Comparison of ENCODE assay signal across 1 cellular context in the genomic region with DNA sequence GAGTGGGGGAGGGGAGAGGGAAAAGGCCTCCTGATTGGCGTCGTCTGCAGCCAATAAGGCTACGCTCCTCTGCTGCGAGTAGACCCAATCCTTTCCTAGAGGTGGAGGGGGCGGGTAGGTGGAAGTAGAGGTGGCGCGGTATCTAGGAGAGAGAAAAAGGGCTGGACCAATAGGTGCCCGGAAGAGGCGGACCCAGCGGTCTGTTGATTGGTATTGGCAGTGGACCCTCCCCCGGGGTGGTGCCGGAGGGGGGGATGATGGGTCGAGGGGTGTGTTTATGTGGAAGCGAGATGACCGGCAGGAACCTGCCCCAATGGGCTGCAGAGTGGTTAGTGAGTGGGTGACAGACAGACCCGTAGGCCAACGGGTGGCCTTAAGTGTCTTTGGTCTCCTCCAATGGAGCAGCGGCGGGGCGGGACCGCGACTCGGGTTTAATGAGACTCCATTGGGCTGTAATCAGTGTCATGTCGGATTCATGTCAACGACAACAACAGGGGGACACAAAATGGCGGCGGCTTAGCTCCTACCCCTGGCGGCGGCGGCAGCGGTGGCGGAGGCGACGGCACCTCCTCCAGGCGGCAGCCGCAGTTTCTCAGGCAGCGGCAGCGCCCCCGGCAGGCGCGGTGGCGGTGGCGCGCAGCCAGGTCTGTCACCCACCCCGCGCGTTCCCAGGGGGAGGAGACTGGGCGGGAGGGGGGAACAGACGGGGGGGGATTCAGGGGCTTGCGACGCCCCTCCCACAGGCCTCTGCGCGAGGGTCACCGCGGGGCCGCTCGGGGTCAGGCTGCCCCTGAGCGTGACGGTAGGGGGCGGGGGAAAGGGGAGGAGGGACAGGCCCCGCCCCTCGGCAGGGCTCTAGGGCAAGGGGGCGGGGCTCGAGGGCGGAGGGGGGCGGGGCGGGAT.
TF ChIP-seq lines count a peak whose summit lies in the region.

Gene KAT6B (plus strand): TSS at position 459 of the 903 bp plus-strand sequence. CDS start 16,258 bp downstream, outside the sequence.

TF ChIP-seq in K562, 482 proteins besides CTCF, POLR2A, EP300 and RAD21 (continued from another document and continues in another):
- TF ChIP-seq ZNF644 (tag; IDR thresholded peaks at IDR 0.05; ENCODE audit: low read depth), result no peak; the same call in 1 of the 2 replicates
- no peak for TF ChIP-seq CC2D1A (IDR thresholded peaks at IDR 0.05)
- peak; percentile 84 for TF ChIP-seq GABPB1 (CRISPR knock-in tag; IDR thresholded peaks at IDR 0.05)
- peak; percentile 68 for TF ChIP-seq RBM22 (IDR thresholded peaks at IDR 0.05; ENCODE audit: low read depth, low read length, poor library complexity, severe bottlenecking)
- TF ChIP-seq, protein P1, sequence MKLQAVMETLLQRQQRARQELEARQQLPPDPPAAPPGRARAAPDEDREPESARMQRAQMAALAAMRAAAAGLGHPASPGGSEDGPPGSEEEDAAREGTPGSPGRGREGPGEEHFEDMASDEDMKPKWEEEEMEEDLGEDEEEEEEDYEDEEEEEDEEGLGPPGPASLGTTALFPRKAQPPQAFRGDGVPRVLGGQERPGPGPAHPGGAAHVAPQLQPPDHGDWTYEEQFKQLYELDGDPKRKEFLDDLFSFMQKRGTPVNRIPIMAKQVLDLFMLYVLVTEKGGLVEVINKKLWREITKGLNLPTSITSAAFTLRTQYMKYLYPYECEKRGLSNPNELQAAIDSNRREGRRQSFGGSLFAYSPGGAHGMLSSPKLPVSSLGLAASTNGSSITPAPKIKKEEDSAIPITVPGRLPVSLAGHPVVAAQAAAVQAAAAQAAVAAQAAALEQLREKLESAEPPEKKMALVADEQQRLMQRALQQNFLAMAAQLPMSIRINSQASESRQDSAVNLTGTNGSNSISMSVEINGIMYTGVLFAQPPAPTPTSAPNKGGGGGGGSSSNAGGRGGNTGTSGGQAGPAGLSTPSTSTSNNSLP (IDR thresholded peaks at IDR 0.05; ENCODE audit: borderline replicate concordance, low read depth, low read length), result peak; percentile 95
- TF ChIP-seq, protein P2, sequence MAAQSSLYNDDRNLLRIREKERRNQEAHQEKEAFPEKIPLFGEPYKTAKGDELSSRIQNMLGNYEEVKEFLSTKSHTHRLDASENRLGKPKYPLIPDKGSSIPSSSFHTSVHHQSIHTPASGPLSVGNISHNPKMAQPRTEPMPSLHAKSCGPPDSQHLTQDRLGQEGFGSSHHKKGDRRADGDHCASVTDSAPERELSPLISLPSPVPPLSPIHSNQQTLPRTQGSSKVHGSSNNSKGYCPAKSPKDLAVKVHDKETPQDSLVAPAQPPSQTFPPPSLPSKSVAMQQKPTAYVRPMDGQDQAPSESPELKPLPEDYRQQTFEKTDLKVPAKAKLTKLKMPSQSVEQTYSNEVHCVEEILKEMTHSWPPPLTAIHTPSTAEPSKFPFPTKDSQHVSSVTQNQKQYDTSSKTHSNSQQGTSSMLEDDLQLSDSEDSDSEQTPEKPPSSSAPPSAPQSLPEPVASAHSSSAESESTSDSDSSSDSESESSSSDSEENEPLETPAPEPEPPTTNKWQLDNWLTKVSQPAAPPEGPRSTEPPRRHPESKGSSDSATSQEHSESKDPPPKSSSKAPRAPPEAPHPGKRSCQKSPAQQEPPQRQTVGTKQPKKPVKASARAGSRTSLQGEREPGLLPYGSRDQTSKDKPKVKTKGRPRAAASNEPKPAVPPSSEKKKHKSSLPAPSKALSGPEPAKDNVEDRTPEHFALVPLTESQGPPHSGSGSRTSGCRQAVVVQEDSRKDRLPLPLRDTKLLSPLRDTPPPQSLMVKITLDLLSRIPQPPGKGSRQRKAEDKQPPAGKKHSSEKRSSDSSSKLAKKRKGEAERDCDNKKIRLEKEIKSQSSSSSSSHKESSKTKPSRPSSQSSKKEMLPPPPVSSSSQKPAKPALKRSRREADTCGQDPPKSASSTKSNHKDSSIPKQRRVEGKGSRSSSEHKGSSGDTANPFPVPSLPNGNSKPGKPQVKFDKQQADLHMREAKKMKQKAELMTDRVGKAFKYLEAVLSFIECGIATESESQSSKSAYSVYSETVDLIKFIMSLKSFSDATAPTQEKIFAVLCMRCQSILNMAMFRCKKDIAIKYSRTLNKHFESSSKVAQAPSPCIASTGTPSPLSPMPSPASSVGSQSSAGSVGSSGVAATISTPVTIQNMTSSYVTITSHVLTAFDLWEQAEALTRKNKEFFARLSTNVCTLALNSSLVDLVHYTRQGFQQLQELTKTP (IDR thresholded peaks at IDR 0.05; ENCODE audit: low read depth in 1 of 2, partially characterized antibody in 2 of 2), result no peak
- TF ChIP-seq CREB5 (CRISPR knock-in tag; IDR thresholded peaks at IDR 0.05), result no peak
- TF ChIP-seq FOS (IDR thresholded peaks at IDR 0.05; ENCODE audit: extremely low read depth, insufficient read length), result peak; percentile 98
- TF ChIP-seq HDAC2 (IDR thresholded peaks at IDR 0.05), result no peak
- TF ChIP-seq PCBP1 (IDR thresholded peaks at IDR 0.05; ENCODE audit: low read depth, low read length, poor library complexity, severe bottlenecking), result no peak
- TF ChIP-seq FOXM1 (IDR thresholded peaks at IDR 0.05; ENCODE audit: low read depth), result peak; percentile 69
- no peak for TF ChIP-seq FOXM1 (CRISPR knock-in tag; IDR thresholded peaks at IDR 0.05; ENCODE audit: low read depth)
- peak in 1 of 2 experiments; percentile 56 for TF ChIP-seq E2F6 (IDR thresholded peaks at IDR 0.05; ENCODE audit: borderline replicate concordance in 1 of 2, extremely low read depth in 1 of 2, insufficient read depth in 1 of 2, insufficient read length in 1 of 2, low read depth in 1 of 2, low read length in 1 of 2, poor library complexity in 1 of 2, severe bottlenecking in 1 of 2)
- peak; percentile 98 for TF ChIP-seq NEUROD1 (IDR thresholded peaks at IDR 0.05; ENCODE audit: borderline replicate concordance, low read depth, low read length, partially characterized antibody)
- TF ChIP-seq DMBX1 (CRISPR knock-in tag; IDR thresholded peaks at IDR 0.05; ENCODE audit: borderline replicate concordance), result no peak
- TF ChIP-seq BCOR (IDR thresholded peaks at IDR 0.05), result no peak
- TF ChIP-seq ZNF324 (CRISPR knock-in tag; IDR thresholded peaks at IDR 0.05), result no peak
- TF ChIP-seq RREB1 (CRISPR knock-in tag; IDR thresholded peaks at IDR 0.05), result peak; percentile 74; the same call in 1 of the 2 replicates
- TF ChIP-seq ZC3H8 (IDR thresholded peaks at IDR 0.05), result no peak
- no peak for TF ChIP-seq SRSF3 (IDR thresholded peaks at IDR 0.05; ENCODE audit: insufficient read depth, low read length)
- TF ChIP-seq TFE3 (CRISPR knock-in tag; IDR thresholded peaks at IDR 0.05), result peak; percentile 7; the same call in 1 of the 2 replicates
- no peak for TF ChIP-seq SMARCE1 (IDR thresholded peaks at IDR 0.05)
- TF ChIP-seq, protein P3, sequence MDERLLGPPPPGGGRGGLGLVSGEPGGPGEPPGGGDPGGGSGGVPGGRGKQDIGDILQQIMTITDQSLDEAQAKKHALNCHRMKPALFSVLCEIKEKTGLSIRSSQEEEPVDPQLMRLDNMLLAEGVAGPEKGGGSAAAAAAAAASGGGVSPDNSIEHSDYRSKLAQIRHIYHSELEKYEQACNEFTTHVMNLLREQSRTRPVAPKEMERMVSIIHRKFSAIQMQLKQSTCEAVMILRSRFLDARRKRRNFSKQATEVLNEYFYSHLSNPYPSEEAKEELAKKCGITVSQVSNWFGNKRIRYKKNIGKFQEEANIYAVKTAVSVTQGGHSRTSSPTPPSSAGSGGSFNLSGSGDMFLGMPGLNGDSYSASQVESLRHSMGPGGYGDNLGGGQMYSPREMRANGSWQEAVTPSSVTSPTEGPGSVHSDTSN (CRISPR knock-in tag; IDR thresholded peaks at IDR 0.05; ENCODE audit: low read depth), result peak; percentile 98
- TF ChIP-seq, protein P3 (tag; conservative IDR thresholded peaks at IDR 0.05; ENCODE audit: low read depth), result peak; percentile 100
- peak; percentile 85 for TF ChIP-seq MEIS2 (IDR thresholded peaks at IDR 0.05; ENCODE audit: partially characterized antibody)
- peak; percentile 37 for TF ChIP-seq POU5F1 (IDR thresholded peaks at IDR 0.05; ENCODE audit: borderline replicate concordance, low read depth, low read length, partially characterized antibody)
- TF ChIP-seq ZNF57 (CRISPR knock-in tag; IDR thresholded peaks at IDR 0.05), result no peak
- TF ChIP-seq ZNF639 (CRISPR knock-in tag; conservative IDR thresholded peaks at IDR 0.05 in 1 of 2, IDR thresholded peaks at IDR 0.05 in 1 of 2), result peak in 1 of 2 experiments; percentile 84; a peak in 2 of 4 replicates
- peak; percentile 52; the same call in 1 of the 2 replicates for TF ChIP-seq SIN3B (IDR thresholded peaks at IDR 0.05; ENCODE audit: low read depth)
